Comparison of ENCODE assay signal across 2 cellular contexts in the genomic region with DNA sequence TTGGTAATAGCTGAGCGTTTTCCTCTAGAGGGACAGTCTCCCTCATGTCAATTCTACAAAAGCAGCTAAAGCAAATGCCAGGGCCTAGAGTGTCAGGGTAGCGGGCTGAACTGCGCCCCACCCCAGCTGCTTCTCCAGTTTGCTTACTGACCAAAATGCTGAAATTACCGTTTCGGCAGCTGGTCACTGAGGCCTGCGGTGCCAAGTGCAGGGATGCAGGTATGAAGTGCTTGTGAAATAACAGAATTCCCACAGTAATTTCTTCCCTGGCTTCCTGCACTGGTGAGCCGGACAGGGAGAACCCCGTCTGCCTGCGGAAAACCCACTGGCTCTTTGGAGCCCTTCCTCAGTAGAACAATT.
TF ChIP-seq lines count a peak whose summit lies in the region.

No MANE protein-coding gene starts in this region.

TF ChIP-seq in SK-N-SH treated with all-trans-retinoic acid at 6 μM for 48 hours, 23 proteins besides CTCF, POLR2A, EP300 and RAD21:
- TF ChIP-seq, protein P1, sequence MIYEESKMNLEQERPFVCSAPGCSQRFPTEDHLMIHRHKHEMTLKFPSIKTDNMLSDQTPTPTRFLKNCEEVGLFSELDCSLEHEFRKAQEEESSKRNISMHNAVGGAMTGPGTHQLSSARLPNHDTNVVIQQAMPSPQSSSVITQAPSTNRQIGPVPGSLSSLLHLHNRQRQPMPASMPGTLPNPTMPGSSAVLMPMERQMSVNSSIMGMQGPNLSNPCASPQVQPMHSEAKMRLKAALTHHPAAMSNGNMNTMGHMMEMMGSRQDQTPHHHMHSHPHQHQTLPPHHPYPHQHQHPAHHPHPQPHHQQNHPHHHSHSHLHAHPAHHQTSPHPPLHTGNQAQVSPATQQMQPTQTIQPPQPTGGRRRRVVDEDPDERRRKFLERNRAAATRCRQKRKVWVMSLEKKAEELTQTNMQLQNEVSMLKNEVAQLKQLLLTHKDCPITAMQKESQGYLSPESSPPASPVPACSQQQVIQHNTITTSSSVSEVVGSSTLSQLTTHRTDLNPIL (CRISPR knock-in tag; IDR thresholded peaks at IDR 0.05; ENCODE audit: low read depth): no peak
- TF ChIP-seq ZFP3 (CRISPR knock-in tag; IDR thresholded peaks at IDR 0.05): no peak
- TF ChIP-seq BACH2 (CRISPR knock-in tag; IDR thresholded peaks at IDR 0.05; ENCODE audit: borderline replicate concordance): no peak
- TF ChIP-seq CSDC2 (CRISPR knock-in tag; IDR thresholded peaks at IDR 0.05): no peak
- TF ChIP-seq ZFP30 (CRISPR knock-in tag; IDR thresholded peaks at IDR 0.05): no peak
- no peak for TF ChIP-seq POU6F1 (CRISPR knock-in tag; IDR thresholded peaks at IDR 0.05; ENCODE audit: borderline replicate concordance, low read depth)

TF ChIP-seq in endothelial cell of umbilical vein, 7 proteins besides CTCF, POLR2A, EP300 and RAD21:
- TF ChIP-seq FOS (IDR thresholded peaks at IDR 0.05; ENCODE audit: borderline replicate concordance, insufficient read depth, low read length) (no peak), MYC (IDR thresholded peaks at IDR 0.05; ENCODE audit: low read depth, low read length) (no peak)
